In genomic region chr11:63939351-63939920, GRCh38 we compare ENCODE assay signal across 1 cellular context.
TF ChIP-seq lines count a peak whose summit lies in the region.

No MANE protein-coding gene starts in this region.

TF ChIP-seq in GM23338, 12 proteins besides CTCF, POLR2A, EP300 and RAD21 (continued from another document):
- TF ChIP-seq REST (IDR thresholded peaks at IDR 0.05; ENCODE audit: unreplicated experiment): no peak
- TF ChIP-seq JUNB (IDR thresholded peaks at IDR 0.05; ENCODE audit: unreplicated experiment): no peak
- TF ChIP-seq NANOG (IDR thresholded peaks at IDR 0.05; ENCODE audit: borderline replicate concordance): no peak
- no peak for TF ChIP-seq ETS1 (IDR thresholded peaks at IDR 0.05)
- TF ChIP-seq POLR2AphosphoS5 (IDR thresholded peaks at IDR 0.05; ENCODE audit: low read depth): no peak
- TF ChIP-seq EZH2phosphoT487 (IDR thresholded peaks at IDR 0.05; ENCODE audit: unreplicated experiment): no peak
- no peak for TF ChIP-seq EZH2 (IDR thresholded peaks at IDR 0.05; ENCODE audit: low read depth, unreplicated experiment)
- no peak for TF ChIP-seq STAT1 (IDR thresholded peaks at IDR 0.05; ENCODE audit: unreplicated experiment)
- no peak for TF ChIP-seq ZNF114 (CRISPR knock-in tag; IDR thresholded peaks at IDR 0.05)
